ENCODE assay signal across 8 cellular contexts in genomic region chr11:126394634-126395072, GRCh38. TPM values are rescaled to one million over a fixed set of nuclear protein-coding genes. Genes with fewer than 3 reads are reported as not detected.
DNase-seq lines count a peak whose midpoint lies in the region; ATAC-seq, FAIRE-seq and TF ChIP-seq lines count a peak whose summit lies in the region.
"Not testable (repeated sequence)": the region's sequence is repeated elsewhere in the genome, so short reads cannot be mapped to it uniquely, and the experiment has no call there.

No MANE protein-coding gene starts in this region.

- DNase-seq in HTR-8/SVneo (ENCODE audit: insufficient read length, low spot score); Right ventricle myocardium inferior (ENCODE audit: missing footprints); vagina (ENCODE audit: extremely low spot score in 2 of 2): not testable (repeated sequence)
- DNase-seq in RCC 7860 (ENCODE audit: low spot score) = peak; percentile 27
- peak; percentile 51 for DNase-seq in epithelial cell of esophagus (ENCODE audit: low read depth)
- peak; percentile 32 for DNase-seq in kidney tubule cell (ENCODE audit: low spot score)
- DNase-seq in posterior vena cava (ENCODE audit: low spot score) = peak; percentile 58

- TF ChIP-seq POLR2A in vagina (IDR thresholded peaks at IDR 0.05) = not testable (repeated sequence)

- peak; percentile 89 for FAIRE-seq in HTR-8/SVneo (lab: Jason Lieb, UNC)
- peak; percentile 70 for FAIRE-seq in RCC 7860 (lab: Jason Lieb, UNC)

- ATAC-seq in Right ventricle myocardium inferior = peak; percentile 47

- not testable (repeated sequence) for H3K27me3 ChIP-seq in vagina

- H3K4me3 ChIP-seq in epithelial cell of esophagus (ENCODE audit: low read length); vagina: not testable (repeated sequence)

- H3K36me3 ChIP-seq in vagina = not testable (repeated sequence)

- intact Hi-C loops in Right ventricle myocardium inferior (cut with DNase I) = loop anchor here (5.0 kb wide), 2 partner anchors 37 to 77 kb away; partner anchors contain the start of gene ST3GAL4
- intact Hi-C loops in posterior vena cava (cut with DNase I); vagina (cut with DNase I): not testable (repeated sequence)

- peaks cover 37% of the 10 kb centered on the region for H3K4me1 ChIP-seq in vagina

- TF ChIP-seq CTCF in epithelial cell of esophagus (IDR thresholded peaks at IDR 0.05; ENCODE audit: insufficient read depth, low read depth, low read length, missing control alignments); vagina (IDR thresholded peaks at IDR 0.05): not testable (repeated sequence)

- peak overlapping the region; percentile 11 for H3K27ac ChIP-seq in angular gyrus (ENCODE audit: low read depth, low read length)
- H3K27ac ChIP-seq in vagina = peak overlapping the region; percentile 51

- H3K9me3 ChIP-seq in vagina = not testable (repeated sequence)

RNA-seq across cellular contexts. Expression of gene ST3GAL4, which starts 39.2 kb away (rescaled TPM):
- total RNA-seq in Right ventricle myocardium inferior (45.1 TPM), posterior vena cava (10 to 100 TPM; 36.8 to 44.6 TPM), vagina (41.5 TPM)
